In genomic region chr5:170495796-170496195, GRCh38 we compare ENCODE assay signal across 26 cellular contexts. TPM values are rescaled to one million over a fixed set of nuclear protein-coding genes. Genes with fewer than 3 reads are reported as not detected.
A peak's percentile ranks its signal among the peaks of the same experiment; 100 is the strongest.
DNase-seq lines count a peak whose midpoint lies in the region; ATAC-seq, FAIRE-seq and TF ChIP-seq lines count a peak whose summit lies in the region.
"Had no signal": no experiment of that assay in that cellular context is flagged by ENCODE, and none has a peak within 500 bp of the region (broad histone marks: within the 10 kb centered on the region; RNA-seq: fewer than 3 reads in every experiment).

No MANE protein-coding gene starts in this region.

- H3K27me3 ChIP-seq in RWPE2 (ENCODE audit: insufficient read depth, poor library complexity, severe bottlenecking): no peaks in the 10 kb centered on the region
- no peaks in the 10 kb centered on the region for H3K27me3 ChIP-seq in keratinocyte (ENCODE audit: control insufficient read depth, extremely low read depth, insufficient read depth, low read length)
- H3K27me3 ChIP-seq in neural progenitor cell: no peaks in the 10 kb centered on the region
- H3K27me3 ChIP-seq in colonic mucosa: no peaks in the 10 kb centered on the region
- H3K27me3 ChIP-seq: SJSA1 had no signal

- H3K9me3 Mint-ChIP-seq in neural progenitor cell: no peaks in the 10 kb centered on the region

- H3K27ac Mint-ChIP-seq in neural progenitor cell: peak overlapping the region; percentile 35
- H3K27ac Mint-ChIP-seq: CD8-positive, alpha-beta memory T cell; IgD-negative memory B cell had no signal

- dilution Hi-C loops in keratinocyte (cut with MboI; ENCODE audit: extremely low pct_ligation_motif_present, low sequenced_read_pairs): no loop called here

- H3K79me2 ChIP-seq in keratinocyte (ENCODE audit: control insufficient read depth, insufficient read depth, low read length): no peaks in the 10 kb centered on the region
- H3K79me2 ChIP-seq in neural progenitor cell (ENCODE audit: low read depth): no peaks in the 10 kb centered on the region

- peaks cover 51% of the 10 kb centered on the region for H3K4me1 Mint-ChIP-seq in neural progenitor cell
- H3K4me1 Mint-ChIP-seq: CD8-positive, alpha-beta memory T cell had no signal

- peak; percentile 84 for ATAC-seq in RWPE2 (ENCODE audit: low read depth)
- ATAC-seq: HCT116, Panc1, Right ventricle myocardium inferior had no signal

- H3K4me3 Mint-ChIP-seq in neural progenitor cell: no peak overlapping the region
- H3K4me3 Mint-ChIP-seq: CD8-positive, alpha-beta memory T cell; IgD-negative memory B cell had no signal

- no peaks in the 10 kb centered on the region for H3K36me3 ChIP-seq in RWPE2 (ENCODE audit: low read depth)
- no peaks in the 10 kb centered on the region for H3K36me3 ChIP-seq in keratinocyte (ENCODE audit: control insufficient read depth in 2 of 2, extremely low read depth in 1 of 2, insufficient read depth in 2 of 2, low read length in 2 of 2)
- H3K36me3 ChIP-seq in neural progenitor cell: no peaks in the 10 kb centered on the region
- H3K36me3 ChIP-seq in colonic mucosa: no peaks in the 10 kb centered on the region
- H3K36me3 ChIP-seq: SJSA1 had no signal

- H3K4me1 ChIP-seq in RWPE2 (ENCODE audit: insufficient read depth, poor library complexity, severe bottlenecking) (peaks cover 15% of the 10 kb centered on the region), keratinocyte (ENCODE audit: control insufficient read depth, extremely low read depth, insufficient read depth, low read length) (peaks cover 35% of the 10 kb centered on the region), neural progenitor cell (peaks cover 12% of the 10 kb centered on the region), colonic mucosa (no peaks in the 10 kb centered on the region)

- FAIRE-seq in keratinocyte (lab: Jason Lieb, UNC): peak; percentile 85
- FAIRE-seq: GM18507 had no signal

- no peak for TF ChIP-seq CTCF in RWPE2 (IDR thresholded peaks at IDR 0.05; ENCODE audit: poor library complexity, severe bottlenecking)
- no peak for TF ChIP-seq CTCF in keratinocyte (optimal IDR thresholded peaks at IDR 0.05 in 1 of 3, IDR thresholded peaks at IDR 0.05 in 1 of 3, conservative IDR thresholded peaks at IDR 0.05 in 1 of 3; ENCODE audit: extremely low read depth in 1 of 3, insufficient read depth in 2 of 3, low read length in 3 of 3)
- TF ChIP-seq CTCF in neural progenitor cell (IDR thresholded peaks at IDR 0.05): no peak
- no peak for TF ChIP-seq CTCF in colonic mucosa (IDR thresholded peaks at IDR 0.05)

- H3K9me1 ChIP-seq in keratinocyte (ENCODE audit: control insufficient read depth, extremely low read depth, insufficient read depth, low read length): no peaks in the 10 kb centered on the region

- intact Hi-C loops in colonic mucosa (cut with DNase I): no loop called here
- intact Hi-C loops in head of caudate nucleus (cut with DNase I): no loop called here

- DNase-seq in HK-2 (ENCODE audit: unreplicated experiment): peak; percentile 54
- no peak for DNase-seq in RWPE2 (ENCODE audit: low spot score)
- DNase-seq in keratinocyte (ENCODE audit: low read depth, low spot score): peak; percentile 9
- DNase-seq in neural progenitor cell (ENCODE audit: low spot score): no peak
- no peak for DNase-seq in NCI-H345 treated with DMSO at 0.1 percent for 48 hours (lab: John Stamatoyannopoulos, UW; ENCODE audit: unreplicated experiment)
- no peak for DNase-seq in colonic mucosa
- no peak for DNase-seq in head of caudate nucleus
- DNase-seq: AML-193; CD8-positive, alpha-beta memory T cell; GOT3; MV-4-11; NCI-H1105 treated with DMSO at 0.1 percent for 48 hours; NCI-H2029 treated with DMSO at 0.1 percent for 48 hours; NCI-H2171; NCI-H345; NCI-H524 treated with DMSO at 0.1 percent for 48 hours; NCI-H82 had no signal

- H3K27ac ChIP-seq in RWPE2 (ENCODE audit: poor library complexity, severe bottlenecking) (no peak overlapping the region), keratinocyte (ENCODE audit: control insufficient read depth, insufficient read depth, low read length) (no peak overlapping the region), neural progenitor cell (no peak overlapping the region), colonic mucosa (no peak overlapping the region)
- H3K27ac ChIP-seq: C4-2B, SJSA1 had no signal

- peaks cover 11% of the 10 kb centered on the region for H3K27me3 Mint-ChIP-seq in neural progenitor cell (ENCODE audit: insufficient read depth, low read depth)

- no peaks in the 10 kb centered on the region for H4K20me1 ChIP-seq in keratinocyte (ENCODE audit: control insufficient read depth, extremely low read depth, insufficient read depth, low read length)
- H4K20me1 ChIP-seq in neural progenitor cell (ENCODE audit: low read depth): no peaks in the 10 kb centered on the region

- H2AFZ ChIP-seq in keratinocyte (ENCODE audit: control insufficient read depth, low read length) (peak overlapping the region; percentile 39), neural progenitor cell (replicated peaks) (no peak overlapping the region)

- H3K4me2 ChIP-seq in keratinocyte (ENCODE audit: control insufficient read depth, extremely low read depth, insufficient read depth, low read depth, low read length) (peak overlapping the region; percentile 55), neural progenitor cell (no peak overlapping the region)

- no peaks in the 10 kb centered on the region for H3K9me3 ChIP-seq in RWPE2 (ENCODE audit: severe bottlenecking)
- H3K9me3 ChIP-seq in keratinocyte (ENCODE audit: control insufficient read depth, low read depth, low read length): peaks cover 4% of the 10 kb centered on the region
- no peaks in the 10 kb centered on the region for H3K9me3 ChIP-seq in neural progenitor cell (ENCODE audit: low read depth)
- no peaks in the 10 kb centered on the region for H3K9me3 ChIP-seq in colonic mucosa
- H3K9me3 ChIP-seq: SJSA1 had no signal

- no peak overlapping the region for H3K9ac ChIP-seq in keratinocyte (ENCODE audit: control insufficient read depth, extremely low read depth, insufficient read depth, low read length)
- no peak overlapping the region for H3K9ac ChIP-seq in neural progenitor cell
- no peak overlapping the region for H3K9ac ChIP-seq in colonic mucosa (ENCODE audit: low read depth in 2 of 2, low read length in 2 of 2)

- H3K36me3 Mint-ChIP-seq in neural progenitor cell: no peaks in the 10 kb centered on the region
- H3K36me3 Mint-ChIP-seq: CD8-positive, alpha-beta memory T cell had no signal

- no peaks in the 10 kb centered on the region for H3F3A ChIP-seq in neural progenitor cell (ENCODE audit: low read depth)

- H3K4me3 ChIP-seq in RWPE2 (ENCODE audit: severe bottlenecking): no peak overlapping the region
- no peak overlapping the region for H3K4me3 ChIP-seq in keratinocyte (ENCODE audit: control insufficient read depth in 2 of 3, extremely low read depth in 1 of 3, insufficient read depth in 2 of 3, low read depth in 1 of 3, low read length in 3 of 3)
- H3K4me3 ChIP-seq in neural progenitor cell: no peak overlapping the region
- no peak overlapping the region for H3K4me3 ChIP-seq in colonic mucosa
- H3K4me3 ChIP-seq: SJSA1 had no signal

RNA-seq across cellular contexts. Expression of gene KCNIP1, which starts 8.0 kb away (rescaled TPM):
- polyA plus RNA-seq in keratinocyte: not detected in 3 replicates
- polyA plus RNA-seq in keratinocyte (2011; ENCODE audit: low read depth): not detected
- polyA plus RNA-seq in keratinocyte (2011; cell fraction: cytosol; rRNA removed): not detected in 2 replicates
- polyA plus RNA-seq in keratinocyte (2011; cell fraction: nucleus; rRNA removed): not detected in 2 replicates
- not detected in 2 replicates for polyA plus RNA-seq in keratinocyte (2012; ENCODE audit: low replicate concordance)
- not detected in 3 replicates for polyA minus RNA-seq in keratinocyte
- not detected for polyA minus RNA-seq in keratinocyte (2011; cell fraction: cytosol; rRNA and poly(A)+ RNA removed)
- polyA minus RNA-seq in keratinocyte (2011; cell fraction: nucleus; rRNA and poly(A)+ RNA removed): not detected in 2 replicates
- total RNA-seq in neural progenitor cell (ENCODE audit: low replicate concordance) (2.4 and 2.8 TPM in 2 replicates), colonic mucosa (under 1 TPM; 0.24 to 0.25 TPM)
- total RNA-seq: A172; CD8-positive, alpha-beta memory T cell; Right ventricle myocardium inferior had no signal
- polyA plus RNA-seq: AG04450; CD8-positive, alpha-beta memory T cell; IgD-negative memory B cell had no signal

Comparison
In these comparisons a context has a peak if more than half of its experiments do, and no peak if none do; other contexts are left out.
1. DNase-seq: peak in HK-2 (single experiment) and keratinocyte (single experiment); none in RWPE2 (single experiment), neural progenitor cell (single experiment), NCI-H345 treated with DMSO at 0.1 percent for 48 hours (single experiment), colonic mucosa (single experiment) and head of caudate nucleus (0 of 42).